In genomic region chr7:74475987-74476350, GRCh38 we compare ENCODE assay signal across 1 cellular context.
TF ChIP-seq lines count a peak whose summit lies in the region.

No MANE protein-coding gene starts in this region.

TF ChIP-seq in HEK293, 187 proteins besides CTCF, POLR2A, EP300 and RAD21 (continued from another document):
- TF ChIP-seq ZNF692 (tag by site-specific recombination; IDR thresholded peaks at IDR 0.05): peak; percentile 60; the same call in 1 of the 2 replicates
- peak; percentile 70 for TF ChIP-seq ZEB2 (tag by site-specific recombination; IDR thresholded peaks at IDR 0.05)
- no peak for TF ChIP-seq YY1 (tag by site-specific recombination; IDR thresholded peaks at IDR 0.05)
